In the genomic region with DNA sequence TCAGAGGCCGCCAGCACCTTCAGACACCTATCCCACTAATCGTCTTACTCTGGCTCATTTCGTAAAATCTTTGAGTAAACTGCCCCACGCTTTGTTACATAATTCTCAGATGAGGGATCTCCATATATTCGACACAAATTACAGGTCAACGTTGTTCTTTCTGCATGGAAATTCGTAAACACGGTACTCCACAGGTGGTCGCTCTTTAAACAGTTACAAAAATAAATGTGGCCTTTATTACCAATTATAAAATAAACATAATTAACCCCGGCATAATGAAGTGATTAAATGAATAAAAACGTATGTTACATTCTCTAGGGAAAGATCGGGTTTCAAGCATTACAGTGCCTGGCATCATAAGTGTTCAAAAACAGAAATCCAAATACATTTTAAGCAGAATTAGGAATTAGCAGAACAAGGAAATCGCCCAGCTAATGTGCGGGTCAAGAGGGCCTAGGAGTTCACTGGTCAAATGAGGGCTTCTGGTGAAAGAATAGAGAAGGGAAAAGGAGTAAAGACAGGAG, we compare ENCODE assay signal across 8 cellular contexts. TPM values are rescaled to one million over a fixed set of nuclear protein-coding genes. Genes with fewer than 3 reads are reported as not detected.
DNase-seq lines count a peak whose midpoint lies in the region; ATAC-seq and TF ChIP-seq lines count a peak whose summit lies in the region.

No MANE protein-coding gene starts in this region.

- 27 to 40% methylated on average over 8 of the region's 14 CpGs for WGBS in mesodermal cell (ENCODE audit: insufficient coverage in 2 of 2), 2 experiments

- in situ Hi-C loops in brain microvascular endothelial cell (cut with HindIII; ENCODE audit: low pct_ligation_motif_present, low sequenced_read_pairs), result no loop called here

- H3K36me3 ChIP-seq in brain microvascular endothelial cell (replicated peaks) (peaks cover 25% of the 10 kb centered on the region), mesodermal cell (ENCODE audit: control insufficient read depth, insufficient read depth, low read length) (peaks cover 69% of the 10 kb centered on the region)

- peak overlapping the region; percentile 83 for H3K27ac Mint-ChIP-seq in stimulated activated naive CD8-positive, alpha-beta T cell treated with anti-CD3 and anti-CD28 coated beads, Interleukin-15, Interleukin-2, amounts not matched to agents 100 ng/mL and 50 ng/mL, for 24 hours

- no peak for TF ChIP-seq CTCF in brain microvascular endothelial cell (IDR thresholded peaks at IDR 0.05; ENCODE audit: low read depth, low read length, missing control alignments)

- peak overlapping the region; percentile 83 for H3K4me3 Mint-ChIP-seq in stimulated activated naive CD8-positive, alpha-beta T cell treated with anti-CD3 and anti-CD28 coated beads, Interleukin-15, Interleukin-2, amounts not matched to agents 100 ng/mL and 50 ng/mL, for 24 hours

- H3K27me3 Mint-ChIP-seq in stimulated activated naive CD8-positive, alpha-beta T cell treated with anti-CD3 and anti-CD28 coated beads, Interleukin-15, Interleukin-2, amounts not matched to agents 100 ng/mL and 50 ng/mL, for 24 hours, result no peaks in the 10 kb centered on the region

- no peaks in the 10 kb centered on the region for H3K9me3 Mint-ChIP-seq in stimulated activated naive CD8-positive, alpha-beta T cell treated with anti-CD3 and anti-CD28 coated beads, Interleukin-15, Interleukin-2, amounts not matched to agents 100 ng/mL and 50 ng/mL, for 24 hours

- H3K27ac ChIP-seq in brain microvascular endothelial cell (peak overlapping the region; percentile 100), mesodermal cell (ENCODE audit: low read depth, low read length, severe bottlenecking) (peak overlapping the region; percentile 100)

- H3K27me3 ChIP-seq in brain microvascular endothelial cell (replicated peaks), result no peaks in the 10 kb centered on the region

- no peaks in the 10 kb centered on the region for H3K9me3 ChIP-seq in mesodermal cell (ENCODE audit: control insufficient read depth, low read length)

- DNase-seq in stimulated activated naive CD8-positive, alpha-beta T cell treated with anti-CD3 and anti-CD28 coated beads, Interleukin-15, Interleukin-2, amounts not matched to agents 100 U/mL and 50 U/mL, for 24 hours, result no peak
- DNase-seq in brain microvascular endothelial cell (no peak), NCI-H2081 treated with DMSO at 0.1 percent for 48 hours (lab: John Stamatoyannopoulos, UW) (no peak), SHP77 (lab: John Stamatoyannopoulos, UW) (no peak), DMS153 treated with DMSO at 0.1 percent for 48 hours (lab: John Stamatoyannopoulos, UW; ENCODE audit: unreplicated experiment) (no peak)

- H3K4me1 ChIP-seq in mesodermal cell (ENCODE audit: control insufficient read depth, insufficient read depth, low read length, poor library complexity, severe bottlenecking), result peaks cover 15% of the 10 kb centered on the region

- no peak for ATAC-seq in stimulated activated naive CD8-positive, alpha-beta T cell treated with anti-CD3 and anti-CD28 coated beads, Interleukin-15, Interleukin-2, amounts not matched to agents 100 U/mL and 50 U/mL, for 24 hours
- no peak for ATAC-seq in GM21423 (IDR thresholded peaks at IDR 0.05; ENCODE audit: unreplicated experiment)

- H3K4me1 Mint-ChIP-seq in stimulated activated naive CD8-positive, alpha-beta T cell treated with anti-CD3 and anti-CD28 coated beads, Interleukin-15, Interleukin-2, amounts not matched to agents 100 ng/mL and 50 ng/mL, for 24 hours (ENCODE audit: low read depth), result peaks cover 30% of the 10 kb centered on the region

- H3K36me3 Mint-ChIP-seq in stimulated activated naive CD8-positive, alpha-beta T cell treated with anti-CD3 and anti-CD28 coated beads, Interleukin-15, Interleukin-2, amounts not matched to agents 100 ng/mL and 50 ng/mL, for 24 hours (ENCODE audit: low read depth), result peaks cover 46% of the 10 kb centered on the region

- H3K4me3 ChIP-seq in brain microvascular endothelial cell (ENCODE audit: low read depth, low read length), result peak overlapping the region; percentile 88
- H3K4me3 ChIP-seq in mesodermal cell (ENCODE audit: extremely low read depth, insufficient read depth, low read length, poor library complexity, severe bottlenecking), result peak overlapping the region; percentile 80

RNA-seq across cellular contexts. Expression of a gene that starts 0.9 kb away (rescaled TPM):
- 48.8 TPM for polyA plus RNA-seq in mesodermal cell (2013, experiment 1 of 2)
- polyA plus RNA-seq in mesodermal cell (2013, experiment 2 of 2), result 39.8 TPM

RNA-seq across cellular contexts. Expression of a gene that starts 24.8 kb away (rescaled TPM):
- polyA plus RNA-seq in mesodermal cell (2013, experiment 1 of 2), result 17.7 TPM
- 15.8 TPM for polyA plus RNA-seq in mesodermal cell (2013, experiment 2 of 2)

RNA-seq across cellular contexts. Expression of a gene that starts 47.8 kb away (rescaled TPM):
- polyA plus RNA-seq in mesodermal cell (2013, experiment 1 of 2), result 253 TPM
- 243 TPM for polyA plus RNA-seq in mesodermal cell (2013, experiment 2 of 2)

RNA-seq across cellular contexts. Expression of a gene that starts 52.2 kb away (rescaled TPM):
- polyA plus RNA-seq in mesodermal cell (2013, experiment 1 of 2), result 63.2 TPM
- 51.2 TPM for polyA plus RNA-seq in mesodermal cell (2013, experiment 2 of 2)

RNA-seq across cellular contexts. Expression of a gene that starts 53.2 kb away (rescaled TPM):
- polyA plus RNA-seq in mesodermal cell (2013, experiment 1 of 2), result 2,211 TPM
- polyA plus RNA-seq in mesodermal cell (2013, experiment 2 of 2), result 2,367 TPM
